ENCODE assay signal across 8 cellular contexts in genomic region chr3:98901465-98902174, GRCh38. TPM values are rescaled to one million over a fixed set of nuclear protein-coding genes. Genes with fewer than 3 reads are reported as not detected.
DNase-seq lines count a peak whose midpoint lies in the region; ATAC-seq and TF ChIP-seq lines count a peak whose summit lies in the region.

TSS of gene DCBLD2 (minus strand) at chr3:98901695. CDS start at chr3:98901326, 369 bp downstream.

- peaks cover 22 to 23% of the 10 kb centered on the region in 2 donors for H3K27me3 Mint-ChIP-seq in natural killer cell treated with Interleukin-12 subunit alpha and Interleukin-12 subunit beta and Interleukin-15 and Interleukin-18, amount 100 ng/mL, for 72 hours

- peak within 1 kb of the TSS; percentile 92 for H3K4me3 ChIP-seq in fibroblast of the aortic adventitia (ENCODE audit: low read depth, low read length)

- peak; percentile 100 for DNase-seq in Daoy (ENCODE audit: low read depth)
- DNase-seq in GOT3 (lab: John Stamatoyannopoulos, UW), result peak; percentile 93
- DNase-seq in LHCN-M2 (ENCODE audit: low read depth), result peak; percentile 100
- peak; percentile 99 to 100 for DNase-seq in SHP77 (lab: John Stamatoyannopoulos, UW)
- DNase-seq in activated gamma-delta T cell treated with Interleukin-2 at 50 U/mL for 16 hours, result peak; percentile 84
- peak; percentile 99 for DNase-seq in fibroblast of the aortic adventitia (ENCODE audit: low read depth)
- DNase-seq in natural killer cell treated with Interleukin-12 subunit alpha and Interleukin-12 subunit beta and Interleukin-15 and Interleukin-18, amount 100 ng/mL, for 72 hours (ENCODE audit: low spot score), result peak; percentile 94
- DNase-seq in stimulated activated naive CD4-positive, alpha-beta T cell treated with Interleukin-2 at 50 U/mL for 16 hours (lab: John Stamatoyannopoulos, UW), result peak; percentile 89

- H3K4me3 Mint-ChIP-seq in natural killer cell treated with Interleukin-12 subunit alpha and Interleukin-12 subunit beta and Interleukin-15 and Interleukin-18, amount 100 ng/mL, for 72 hours, result peak within 1 kb of the TSS; percentile 92

- ATAC-seq in natural killer cell treated with Interleukin-12 subunit alpha and Interleukin-12 subunit beta and Interleukin-15 and Interleukin-18, amount 100 ng/mL, for 72 hours, result peak; percentile 99 to 100

- no peaks in the 10 kb centered on the region for H3K9me3 Mint-ChIP-seq in natural killer cell treated with Interleukin-12 subunit alpha and Interleukin-12 subunit beta and Interleukin-15 and Interleukin-18, amount 100 ng/mL, for 72 hours

- H3K27ac Mint-ChIP-seq in natural killer cell treated with Interleukin-12 subunit alpha and Interleukin-12 subunit beta and Interleukin-15 and Interleukin-18, amount 100 ng/mL, for 72 hours, result peak within 1 kb of the TSS; percentile 54 to 63

- TF ChIP-seq CTCF in fibroblast of the aortic adventitia (IDR thresholded peaks at IDR 0.05; ENCODE audit: insufficient read depth, low read length), result no peak

- peaks cover 11 to 13% of the 10 kb centered on the region in 2 donors for H3K4me1 Mint-ChIP-seq in natural killer cell treated with Interleukin-12 subunit alpha and Interleukin-12 subunit beta and Interleukin-15 and Interleukin-18, amount 100 ng/mL, for 72 hours (ENCODE audit: low read depth in 2 of 2)

- no peaks in the 10 kb centered on the region for H3K36me3 Mint-ChIP-seq in natural killer cell treated with Interleukin-12 subunit alpha and Interleukin-12 subunit beta and Interleukin-15 and Interleukin-18, amount 100 ng/mL, for 72 hours

RNA-seq across cellular contexts. Expression of gene DCBLD2, which starts in this region (rescaled TPM):
- total RNA-seq in Daoy (2014; rRNA removed; shearing (Covaris generic)), result 298 and 307 TPM in 2 replicates
- total RNA-seq in LHCN-M2 (2014; rRNA removed) (628 and 664 TPM in 2 replicates), fibroblast of the aortic adventitia (ENCODE audit: low replicate concordance) (124 and 370 TPM in 2 replicates)
- polyA plus RNA-seq in LHCN-M2 (2012), result 120 TPM
- 1 to 10 TPM; 1.6 TPM for total RNA-seq in natural killer cell treated with Interleukin-12 subunit alpha and Interleukin-12 subunit beta and Interleukin-15 and Interleukin-18, amount 100 ng/mL, for 72 hours

Comparison
In these comparisons a context has a peak if more than half of its experiments do, and no peak if none do; other contexts are left out.
1. Peak in every context shown above with its lines: DNase-seq, ATAC-seq and H3K4me3 ChIP-seq.
2. RNA of gene DCBLD2 (total RNA-seq): 628 to 664 TPM in LHCN-M2, 124 to 370 TPM in fibroblast of the aortic adventitia and 298 to 307 TPM in Daoy; 1.6 TPM in natural killer cell treated with Interleukin-12 subunit alpha and Interleukin-12 subunit beta and Interleukin-15 and Interleukin-18, amount 100 ng/mL, for 72 hours; every median in the first group is over 10 times any median in the second.